ENCODE assay signal across 9 cellular contexts in the genomic region with DNA sequence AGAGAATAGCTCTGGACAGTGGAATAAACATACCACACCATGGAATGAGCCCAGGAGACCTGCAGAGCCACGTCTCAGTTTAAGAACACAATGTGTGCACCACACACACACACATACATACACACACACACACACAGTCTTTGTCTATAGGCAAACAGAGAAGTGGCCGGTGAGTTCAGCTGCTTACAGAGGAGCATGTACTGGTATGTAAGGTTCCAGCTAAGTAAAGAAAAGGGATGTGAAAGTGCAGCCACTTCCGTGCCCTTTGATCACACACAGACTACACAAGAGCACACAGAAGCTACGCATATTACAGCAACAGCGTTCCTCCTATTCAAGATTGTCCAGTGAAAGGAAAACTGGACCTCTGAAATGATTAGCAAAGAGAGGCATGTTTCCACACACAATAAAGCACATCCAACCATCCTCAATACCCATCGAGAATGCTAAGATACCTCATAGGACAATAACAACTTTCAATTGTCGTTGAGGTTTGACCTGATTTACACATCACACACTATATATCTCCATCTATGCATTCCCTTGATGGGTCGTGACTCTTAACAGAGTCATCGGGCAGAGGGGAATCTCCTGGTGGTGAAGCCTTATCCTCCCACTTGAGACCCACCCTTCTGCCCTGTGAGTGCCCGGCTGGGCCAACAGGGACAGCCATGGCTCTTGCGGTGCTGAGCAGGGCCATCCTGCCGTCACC. TPM values are rescaled to one million over a fixed set of nuclear protein-coding genes. Genes with fewer than 3 reads are reported as not detected.
DNase-seq lines count a peak whose midpoint lies in the region; ATAC-seq and TF ChIP-seq lines count a peak whose summit lies in the region.
"Had no signal": no experiment of that assay in that cellular context is flagged by ENCODE, and none has a peak within 500 bp of the region (broad histone marks: within the 10 kb centered on the region; RNA-seq: fewer than 3 reads in every experiment).

No MANE protein-coding gene starts in this region.

- 94 to 100% methylated on average over 6 to 12 of the region's 12 CpGs for WGBS in endodermal cell (ENCODE audit: insufficient coverage in 1 of 2, insufficient read length in 1 of 2), 2 experiments
- WGBS in GM23248 (ENCODE audit: low coverage in 1 of 2, low lambda C conversion rate in 2 of 2, missing lambda C conversion rate in 2 of 2), 2 experiments = 89 to 94% methylated on average over 12 of the region's 12 CpGs

- peak overlapping the region; percentile 50 to 81 (median 69) for H3K4me2 ChIP-seq in BLaER1 treated with 17β-estradiol and CSF1 and Interleukin-3, amounts not matched to agents 10 nM and 100 nM
- H3K4me2 ChIP-seq in GM23248 (ENCODE audit: unreplicated experiment) = no peak overlapping the region
- H3K4me2 ChIP-seq: KMS-11 had no signal

- H3K9me3 Mint-ChIP-seq in endodermal cell = no peaks in the 10 kb centered on the region
- no peaks in the 10 kb centered on the region for H3K9me3 Mint-ChIP-seq in CD8-positive, alpha-beta memory T cell

- POLR2A ChIA-PET in CD8-positive, alpha-beta memory T cell (lab: Charles Lee) = no interaction called here

- ATAC-seq in GM19467 (IDR thresholded peaks at IDR 0.05; ENCODE audit: unreplicated experiment) = peak; percentile 100
- peak; percentile 100 for ATAC-seq in HG03280 (IDR thresholded peaks at IDR 0.05; ENCODE audit: unreplicated experiment)

- H3K4me3 ChIP-seq in BLaER1 treated with 17β-estradiol and CSF1 and Interleukin-3, amounts not matched to agents 10 nM and 100 nM = no peak overlapping the region
- no peak overlapping the region for H3K4me3 ChIP-seq in endodermal cell (ENCODE audit: low read length)
- no peak overlapping the region for H3K4me3 ChIP-seq in GM23248
- H3K4me3 ChIP-seq in CD8-positive, alpha-beta memory T cell (ENCODE audit: low read length) = no peak overlapping the region

- H3K36me3 ChIP-seq in BLaER1 treated with 17β-estradiol and CSF1 and Interleukin-3, amounts not matched to agents 10 nM and 100 nM = peaks cover 42 to 73% (median 51%) of the 10 kb centered on the region in 11 experiments
- H3K36me3 ChIP-seq in endodermal cell (ENCODE audit: control insufficient read depth, insufficient read depth, low read length) = peaks cover 33% of the 10 kb centered on the region
- H3K36me3 ChIP-seq in GM23248 (ENCODE audit: low read depth) = peaks cover 32% of the 10 kb centered on the region
- peaks cover 10% of the 10 kb centered on the region for H3K36me3 ChIP-seq in CD8-positive, alpha-beta memory T cell (ENCODE audit: insufficient read depth, low read length)

- H3K9ac ChIP-seq in BLaER1 treated with 17β-estradiol and CSF1 and Interleukin-3, amounts not matched to agents 10 nM and 100 nM = peak overlapping the region in 2 of 11 experiments; percentile 6 to 27; a peak in 4 of 22 replicates
- H3K9ac ChIP-seq in endodermal cell (ENCODE audit: extremely low read depth, low read length, poor library complexity, severe bottlenecking) = no peak overlapping the region
- no peak overlapping the region for H3K9ac ChIP-seq in GM23248
- H3K9ac ChIP-seq: KMS-11 had no signal

- H4K20me1 ChIP-seq in BLaER1 treated with 17β-estradiol and CSF1 and Interleukin-3, amounts not matched to agents 10 nM and 100 nM = no peaks in the 10 kb centered on the region
- H4K20me1 ChIP-seq in GM23248 (ENCODE audit: insufficient read depth) = no peaks in the 10 kb centered on the region

- H3K27ac Mint-ChIP-seq in endodermal cell = peak overlapping the region; percentile 25
- H3K27ac Mint-ChIP-seq in CD8-positive, alpha-beta memory T cell = peak overlapping the region in 1 of 8 donors; percentile 23

- 0 out of 2 replicates have a peak, but pooled peaks cover 5% of the 10 kb centered on the region for H3F3A ChIP-seq in GM23248 (ENCODE audit: insufficient read depth)

- H3K9me2 ChIP-seq in GM23248 (ENCODE audit: insufficient read depth) = no peaks in the 10 kb centered on the region

- no peaks in the 10 kb centered on the region for H3K4me1 Mint-ChIP-seq in endodermal cell
- no peaks in the 10 kb centered on the region for H3K4me1 Mint-ChIP-seq in CD8-positive, alpha-beta memory T cell

- no peak overlapping the region for H2AFZ ChIP-seq in GM23248

- DNase-seq in endodermal cell (no peak), kidney tubule cell (ENCODE audit: low spot score) (no peak), GM23248 (no peak)
- no peak for DNase-seq in activated naive CD4-positive, alpha-beta T cell treated with Interleukin-2 at 50 U/mL for 16 hours
- DNase-seq in CD8-positive, alpha-beta memory T cell = no peak

- no peaks in the 10 kb centered on the region for H3K27me3 Mint-ChIP-seq in endodermal cell (ENCODE audit: insufficient read depth)
- H3K27me3 Mint-ChIP-seq in CD8-positive, alpha-beta memory T cell = no peaks in the 10 kb centered on the region

- in situ Hi-C loops in GM23248 (cut with MboI) = no loop called here

- peaks cover 19 to 24% (median 21%) of the 10 kb centered on the region in 10 experiments for H3K4me1 ChIP-seq in BLaER1 treated with 17β-estradiol and CSF1 and Interleukin-3, amounts not matched to agents 10 nM and 100 nM
- H3K4me1 ChIP-seq in endodermal cell (ENCODE audit: control insufficient read depth, insufficient read depth, low read length) = no peaks in the 10 kb centered on the region
- H3K4me1 ChIP-seq in GM23248 (ENCODE audit: insufficient read depth) = peaks cover 21% of the 10 kb centered on the region
- H3K4me1 ChIP-seq in CD8-positive, alpha-beta memory T cell (ENCODE audit: insufficient read depth, low read length) = no peaks in the 10 kb centered on the region

- peak overlapping the region in 10 of 11 experiments; percentile 9 to 69 (median 54); a peak in 16 of 22 replicates for H3K27ac ChIP-seq in BLaER1 treated with 17β-estradiol and CSF1 and Interleukin-3, amounts not matched to agents 10 nM and 100 nM
- H3K27ac ChIP-seq in endodermal cell (ENCODE audit: low read depth, low read length) (no peak overlapping the region), GM23248 (no peak overlapping the region)
- H3K27ac ChIP-seq in CD8-positive, alpha-beta memory T cell (ENCODE audit: low read depth, low read length) = no peak overlapping the region
- H3K27ac ChIP-seq: KMS-11 had no signal

- no peak for TF ChIP-seq CTCF in endodermal cell (conservative IDR thresholded peaks at IDR 0.05)

- H3K36me3 Mint-ChIP-seq in endodermal cell (ENCODE audit: low read depth) = peaks cover 46% of the 10 kb centered on the region
- H3K36me3 Mint-ChIP-seq in CD8-positive, alpha-beta memory T cell = peaks cover 20 to 50% (median 25%) of the 10 kb centered on the region in 3 donors

- no peak overlapping the region for H3K4me3 Mint-ChIP-seq in endodermal cell
- no peak overlapping the region for H3K4me3 Mint-ChIP-seq in CD8-positive, alpha-beta memory T cell

- no peaks in the 10 kb centered on the region for H3K27me3 ChIP-seq in BLaER1 treated with 17β-estradiol and CSF1 and Interleukin-3, amounts not matched to agents 10 nM and 100 nM
- H3K27me3 ChIP-seq in endodermal cell (ENCODE audit: control insufficient read depth, insufficient read depth, low read length, poor library complexity, severe bottlenecking) = no peaks in the 10 kb centered on the region
- H3K27me3 ChIP-seq in GM23248 (replicated peaks; ENCODE audit: insufficient read depth) = no peaks in the 10 kb centered on the region
- H3K27me3 ChIP-seq in CD8-positive, alpha-beta memory T cell (ENCODE audit: insufficient read depth, low read length, poor library complexity, severe bottlenecking) = no peaks in the 10 kb centered on the region

- CTCF ChIA-PET in CD8-positive, alpha-beta memory T cell (lab: Charles Lee) = no interaction called here

- H3K79me2 ChIP-seq in GM23248 (ENCODE audit: insufficient read depth) = no peaks in the 10 kb centered on the region

- peaks cover 0 to 19% (median 12%) of the 10 kb centered on the region in 11 experiments; a peak in 12 of 22 replicates for H3K9me3 ChIP-seq in BLaER1 treated with 17β-estradiol and CSF1 and Interleukin-3, amounts not matched to agents 10 nM and 100 nM (replicated peaks in 1 of 11)
- no peaks in the 10 kb centered on the region for H3K9me3 ChIP-seq in endodermal cell (ENCODE audit: control insufficient read depth, low read length)
- H3K9me3 ChIP-seq in GM23248 (ENCODE audit: low read depth) = no peaks in the 10 kb centered on the region
- no peaks in the 10 kb centered on the region for H3K9me3 ChIP-seq in CD8-positive, alpha-beta memory T cell (ENCODE audit: low read length)

RNA-seq across cellular contexts. Expression of a gene that starts 23.5 kb away (rescaled TPM):
- total RNA-seq in endodermal cell = 10 to 100 TPM; 35.6 to 42.2 TPM
- polyA plus RNA-seq in endodermal cell (2013, experiment 1 of 2) = 24.6 TPM
- 23.8 TPM for polyA plus RNA-seq in endodermal cell (2013, experiment 2 of 2)
- total RNA-seq in GM23248 (2014; rRNA removed; shearing (Covaris generic)) = 12.9 and 15.6 TPM in 2 replicates
- 22.2 and 25.7 TPM in 2 replicates for polyA plus RNA-seq in GM23248 (2016; fragmentation: Nextera tagmentation; extraction: Ambion mirVana)
- total RNA-seq in CD8-positive, alpha-beta memory T cell = 10 to 100 TPM; 18.6 to 20.5 TPM
- 20.3 TPM for polyA plus RNA-seq in CD8-positive, alpha-beta memory T cell

Comparison
In these comparisons a context has a peak if more than half of its experiments do, and no peak if none do; other contexts are left out.
1. H3K27ac ChIP-seq: peak in BLaER1 treated with 17β-estradiol and CSF1 and Interleukin-3, amounts not matched to agents 10 nM and 100 nM (10 of 11); none in endodermal cell (single experiment), GM23248 (single experiment) and CD8-positive, alpha-beta memory T cell (single experiment).